In genomic region chr12:98821849-98822248, GRCh38 we compare ENCODE assay signal across 15 cellular contexts.
"Had no signal": no experiment of that assay in that cellular context is flagged by ENCODE, and none has a peak within 500 bp of the region (broad histone marks: within the 10 kb centered on the region; RNA-seq: fewer than 3 reads in every experiment).

No MANE protein-coding gene starts in this region.

- H3K27ac Mint-ChIP-seq: activated CD4-positive, alpha-beta memory T cell treated with anti-CD3 and anti-CD28 coated beads, Interleukin-2, amount 10 ng/mL, durations not matched to agents 7 days and 5 days; activated CD4-positive, alpha-beta T cell treated with anti-CD3 and anti-CD28 coated beads for 36 hours; T-cell had no signal

- H3K4me1 ChIP-seq: esophagus squamous epithelium, vagina had no signal

- H3K36me3 Mint-ChIP-seq: T-cell had no signal

- H3K9me3 ChIP-seq: esophagus squamous epithelium, tibial artery, vagina had no signal

- H3K9me3 Mint-ChIP-seq: activated CD4-positive, alpha-beta memory T cell treated with anti-CD3 and anti-CD28 coated beads, Interleukin-2, amount 10 ng/mL, durations not matched to agents 7 days and 5 days; central memory CD8-positive, alpha-beta T cell; T-cell had no signal

- H3K4me1 Mint-ChIP-seq: activated CD4-positive, alpha-beta memory T cell treated with anti-CD3 and anti-CD28 coated beads, Interleukin-2, amount 10 ng/mL, durations not matched to agents 7 days and 5 days; activated CD4-positive, alpha-beta T cell treated with anti-CD3 and anti-CD28 coated beads for 36 hours; central memory CD8-positive, alpha-beta T cell; T-cell had no signal

- DNase-seq: activated CD4-positive, alpha-beta memory T cell treated with anti-CD3 and anti-CD28 coated beads, Interleukin-2, amount 10 ng/mL, durations not matched to agents 7 days and 5 days; activated CD4-positive, alpha-beta T cell treated with anti-CD3 and anti-CD28 coated beads for 36 hours; activated CD8-positive, alpha-beta memory T cell treated with anti-CD3 and anti-CD28 coated beads, Interleukin-2, amount 50 U/mL, for 4 hours; activated naive CD4-positive, alpha-beta T cell treated with Interleukin-2 at 50 U/mL for 16 hours; esophagus squamous epithelium; foreskin fibroblast; glutamatergic neuron; mammary epithelial cell; stimulated activated CD4-positive, alpha-beta T cell treated with anti-CD3 and anti-CD28 coated beads, Interleukin-4, amount 100 ng/mL, for 4 hours; T-cell; T1000; tibial artery had no signal

- H3K4me3 Mint-ChIP-seq: activated CD4-positive, alpha-beta memory T cell treated with anti-CD3 and anti-CD28 coated beads, Interleukin-2, amount 10 ng/mL, durations not matched to agents 7 days and 5 days; activated CD4-positive, alpha-beta T cell treated with anti-CD3 and anti-CD28 coated beads for 36 hours; central memory CD8-positive, alpha-beta T cell; T-cell had no signal

- ATAC-seq: activated CD4-positive, alpha-beta T cell treated with anti-CD3 and anti-CD28 coated beads for 36 hours; T-cell had no signal

- H3K27me3 ChIP-seq: esophagus squamous epithelium, tibial artery, vagina had no signal

- H3K27ac ChIP-seq: esophagus squamous epithelium, skin epidermis, tibial artery, vagina had no signal
